1 cellular context compared by ENCODE assay signal in the genomic region with DNA sequence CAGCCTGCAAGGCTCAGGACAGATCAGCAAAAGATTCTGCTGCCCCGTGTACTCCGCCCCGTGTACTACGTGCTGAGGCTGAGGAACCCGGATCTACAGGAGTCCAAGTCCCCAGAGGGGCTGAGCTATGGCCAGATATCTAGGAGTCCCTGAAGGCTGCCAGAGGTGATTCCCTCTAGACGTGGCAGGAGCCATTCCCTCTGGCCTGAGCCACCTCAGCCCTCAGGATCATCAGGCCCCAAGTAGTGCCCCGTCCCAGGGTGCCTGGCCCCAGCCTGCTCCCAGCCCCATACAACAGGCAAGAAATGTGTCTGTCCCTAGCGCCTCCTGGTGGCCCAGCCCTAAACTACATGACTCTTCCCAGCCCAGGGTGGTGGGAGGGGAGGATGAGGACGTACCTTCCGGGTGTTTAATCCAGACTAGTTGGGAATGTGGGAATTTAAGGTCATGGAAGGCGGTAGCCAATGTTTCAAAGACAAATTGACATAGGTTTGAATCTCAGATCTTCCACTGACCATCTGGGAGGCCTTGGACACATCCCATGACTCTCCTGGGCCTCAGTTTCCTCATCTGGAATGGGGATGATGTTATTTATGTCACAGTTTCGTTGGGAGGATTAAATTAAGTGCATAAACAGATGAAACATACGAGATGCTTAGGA.
TF ChIP-seq lines count a peak whose summit lies in the region.

No MANE protein-coding gene starts in this region.

TF ChIP-seq in K562, 482 proteins besides CTCF, POLR2A, EP300 and RAD21 (continued from another document and continues in another):
- no peak for TF ChIP-seq SP2 (IDR thresholded peaks at IDR 0.05; ENCODE audit: extremely low read depth, low read depth, low read length, poor library complexity, severe bottlenecking)
- TF ChIP-seq ZNF76 (CRISPR knock-in tag; IDR thresholded peaks at IDR 0.05; ENCODE audit: borderline replicate concordance), result no peak
- TF ChIP-seq KDM1A (IDR thresholded peaks at IDR 0.05), result peak in 1 of 2 experiments; percentile 93; a peak in 2 of 4 replicates
- TF ChIP-seq ZNF717 (CRISPR knock-in tag; IDR thresholded peaks at IDR 0.05), result no peak
- no peak for TF ChIP-seq CBFB (CRISPR knock-in tag; IDR thresholded peaks at IDR 0.05)
- TF ChIP-seq XRCC5 (IDR thresholded peaks at IDR 0.05; ENCODE audit: low read depth, low read length), result peak; percentile 83; the same call in 1 of the 2 replicates
- TF ChIP-seq ZFX (CRISPR knock-in tag; IDR thresholded peaks at IDR 0.05), result peak; percentile 33; the same call in 1 of the 2 replicates
- no peak for TF ChIP-seq ZNF143 (CRISPR knock-in tag; IDR thresholded peaks at IDR 0.05)
- TF ChIP-seq, protein P1, sequence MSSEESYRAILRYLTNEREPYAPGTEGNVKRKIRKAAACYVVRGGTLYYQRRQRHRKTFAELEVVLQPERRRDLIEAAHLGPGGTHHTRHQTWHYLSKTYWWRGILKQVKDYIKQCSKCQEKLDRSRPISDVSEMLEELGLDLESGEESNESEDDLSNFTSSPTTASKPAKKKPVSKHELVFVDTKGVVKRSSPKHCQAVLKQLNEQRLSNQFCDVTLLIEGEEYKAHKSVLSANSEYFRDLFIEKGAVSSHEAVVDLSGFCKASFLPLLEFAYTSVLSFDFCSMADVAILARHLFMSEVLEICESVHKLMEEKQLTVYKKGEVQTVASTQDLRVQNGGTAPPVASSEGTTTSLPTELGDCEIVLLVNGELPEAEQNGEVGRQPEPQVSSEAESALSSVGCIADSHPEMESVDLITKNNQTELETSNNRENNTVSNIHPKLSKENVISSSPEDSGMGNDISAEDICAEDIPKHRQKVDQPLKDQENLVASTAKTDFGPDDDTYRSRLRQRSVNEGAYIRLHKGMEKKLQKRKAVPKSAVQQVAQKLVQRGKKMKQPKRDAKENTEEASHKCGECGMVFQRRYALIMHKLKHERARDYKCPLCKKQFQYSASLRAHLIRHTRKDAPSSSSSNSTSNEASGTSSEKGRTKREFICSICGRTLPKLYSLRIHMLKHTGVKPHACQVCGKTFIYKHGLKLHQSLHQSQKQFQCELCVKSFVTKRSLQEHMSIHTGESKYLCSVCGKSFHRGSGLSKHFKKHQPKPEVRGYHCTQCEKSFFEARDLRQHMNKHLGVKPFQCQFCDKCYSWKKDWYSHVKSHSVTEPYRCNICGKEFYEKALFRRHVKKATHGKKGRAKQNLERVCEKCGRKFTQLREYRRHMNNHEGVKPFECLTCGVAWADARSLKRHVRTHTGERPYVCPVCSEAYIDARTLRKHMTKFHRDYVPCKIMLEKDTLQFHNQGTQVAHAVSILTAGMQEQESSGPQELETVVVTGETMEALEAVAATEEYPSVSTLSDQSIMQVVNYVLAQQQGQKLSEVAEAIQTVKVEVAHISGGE (CRISPR knock-in tag; IDR thresholded peaks at IDR 0.05), result peak in 1 of 3 experiments; percentile 11; a peak in 1 of 6 replicates
- TF ChIP-seq, protein P2, sequence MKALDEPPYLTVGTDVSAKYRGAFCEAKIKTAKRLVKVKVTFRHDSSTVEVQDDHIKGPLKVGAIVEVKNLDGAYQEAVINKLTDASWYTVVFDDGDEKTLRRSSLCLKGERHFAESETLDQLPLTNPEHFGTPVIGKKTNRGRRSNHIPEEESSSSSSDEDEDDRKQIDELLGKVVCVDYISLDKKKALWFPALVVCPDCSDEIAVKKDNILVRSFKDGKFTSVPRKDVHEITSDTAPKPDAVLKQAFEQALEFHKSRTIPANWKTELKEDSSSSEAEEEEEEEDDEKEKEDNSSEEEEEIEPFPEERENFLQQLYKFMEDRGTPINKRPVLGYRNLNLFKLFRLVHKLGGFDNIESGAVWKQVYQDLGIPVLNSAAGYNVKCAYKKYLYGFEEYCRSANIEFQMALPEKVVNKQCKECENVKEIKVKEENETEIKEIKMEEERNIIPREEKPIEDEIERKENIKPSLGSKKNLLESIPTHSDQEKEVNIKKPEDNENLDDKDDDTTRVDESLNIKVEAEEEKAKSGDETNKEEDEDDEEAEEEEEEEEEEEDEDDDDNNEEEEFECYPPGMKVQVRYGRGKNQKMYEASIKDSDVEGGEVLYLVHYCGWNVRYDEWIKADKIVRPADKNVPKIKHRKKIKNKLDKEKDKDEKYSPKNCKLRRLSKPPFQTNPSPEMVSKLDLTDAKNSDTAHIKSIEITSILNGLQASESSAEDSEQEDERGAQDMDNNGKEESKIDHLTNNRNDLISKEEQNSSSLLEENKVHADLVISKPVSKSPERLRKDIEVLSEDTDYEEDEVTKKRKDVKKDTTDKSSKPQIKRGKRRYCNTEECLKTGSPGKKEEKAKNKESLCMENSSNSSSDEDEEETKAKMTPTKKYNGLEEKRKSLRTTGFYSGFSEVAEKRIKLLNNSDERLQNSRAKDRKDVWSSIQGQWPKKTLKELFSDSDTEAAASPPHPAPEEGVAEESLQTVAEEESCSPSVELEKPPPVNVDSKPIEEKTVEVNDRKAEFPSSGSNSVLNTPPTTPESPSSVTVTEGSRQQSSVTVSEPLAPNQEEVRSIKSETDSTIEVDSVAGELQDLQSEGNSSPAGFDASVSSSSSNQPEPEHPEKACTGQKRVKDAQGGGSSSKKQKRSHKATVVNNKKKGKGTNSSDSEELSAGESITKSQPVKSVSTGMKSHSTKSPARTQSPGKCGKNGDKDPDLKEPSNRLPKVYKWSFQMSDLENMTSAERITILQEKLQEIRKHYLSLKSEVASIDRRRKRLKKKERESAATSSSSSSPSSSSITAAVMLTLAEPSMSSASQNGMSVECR (CRISPR knock-in tag; IDR thresholded peaks at IDR 0.05), result no peak
- no peak for TF ChIP-seq NCOA2 (IDR thresholded peaks at IDR 0.05; ENCODE audit: partially characterized antibody in 2 of 2)
- TF ChIP-seq DIDO1 (tag; IDR thresholded peaks at IDR 0.05; ENCODE audit: low read depth), result 0 out of 2 replicates have a peak, but pooled peaks have one; percentile 11
- TF ChIP-seq STAG1 (CRISPR knock-in tag; IDR thresholded peaks at IDR 0.05; ENCODE audit: borderline replicate concordance), result peak; percentile 92
- TF ChIP-seq PYGO2 (tag; IDR thresholded peaks at IDR 0.05), result no peak
- peak; percentile 91 for TF ChIP-seq ARID2 (IDR thresholded peaks at IDR 0.05)
- TF ChIP-seq, protein P3, sequence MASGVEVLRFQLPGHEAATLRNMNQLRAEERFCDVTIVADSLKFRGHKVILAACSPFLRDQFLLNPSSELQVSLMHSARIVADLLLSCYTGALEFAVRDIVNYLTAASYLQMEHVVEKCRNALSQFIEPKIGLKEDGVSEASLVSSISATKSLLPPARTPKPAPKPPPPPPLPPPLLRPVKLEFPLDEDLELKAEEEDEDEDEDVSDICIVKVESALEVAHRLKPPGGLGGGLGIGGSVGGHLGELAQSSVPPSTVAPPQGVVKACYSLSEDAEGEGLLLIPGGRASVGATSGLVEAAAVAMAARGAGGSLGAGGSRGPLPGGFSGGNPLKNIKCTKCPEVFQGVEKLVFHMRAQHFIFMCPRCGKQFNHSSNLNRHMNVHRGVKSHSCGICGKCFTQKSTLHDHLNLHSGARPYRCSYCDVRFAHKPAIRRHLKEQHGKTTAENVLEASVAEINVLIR (CRISPR knock-in tag; IDR thresholded peaks at IDR 0.05), result no peak
- no peak for TF ChIP-seq ESRRB (CRISPR knock-in tag; IDR thresholded peaks at IDR 0.05; ENCODE audit: borderline replicate concordance)
- 0 out of 2 replicates have a peak, but pooled peaks have one; percentile 39 for TF ChIP-seq ZNF583 (CRISPR knock-in tag; IDR thresholded peaks at IDR 0.05)
- TF ChIP-seq ATF1 (CRISPR knock-in tag; IDR thresholded peaks at IDR 0.05), result no peak
- 0 out of 2 replicates have a peak, but pooled peaks have one; percentile 38 for TF ChIP-seq ATF1 (tag; IDR thresholded peaks at IDR 0.05)
- TF ChIP-seq SP1 (CRISPR knock-in tag; IDR thresholded peaks at IDR 0.05), result peak; percentile 77
- peak; percentile 53; the same call in 1 of the 2 replicates for TF ChIP-seq GABPB1 (CRISPR knock-in tag; IDR thresholded peaks at IDR 0.05)
- TF ChIP-seq, protein P4, sequence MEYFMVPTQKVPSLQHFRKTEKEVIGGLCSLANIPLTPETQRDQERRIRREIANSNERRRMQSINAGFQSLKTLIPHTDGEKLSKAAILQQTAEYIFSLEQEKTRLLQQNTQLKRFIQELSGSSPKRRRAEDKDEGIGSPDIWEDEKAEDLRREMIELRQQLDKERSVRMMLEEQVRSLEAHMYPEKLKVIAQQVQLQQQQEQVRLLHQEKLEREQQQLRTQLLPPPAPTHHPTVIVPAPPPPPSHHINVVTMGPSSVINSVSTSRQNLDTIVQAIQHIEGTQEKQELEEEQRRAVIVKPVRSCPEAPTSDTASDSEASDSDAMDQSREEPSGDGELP (CRISPR knock-in tag; IDR thresholded peaks at IDR 0.05; ENCODE audit: borderline replicate concordance), result peak; percentile 58
- no peak for TF ChIP-seq ZNF311 (CRISPR knock-in tag; IDR thresholded peaks at IDR 0.05)
- TF ChIP-seq ZNF445 (CRISPR knock-in tag; IDR thresholded peaks at IDR 0.05; ENCODE audit: low read depth), result no peak
- TF ChIP-seq CREB1 (IDR thresholded peaks at IDR 0.05), result no peak
- 0 out of 2 replicates have a peak, but pooled peaks have one; percentile 49 for TF ChIP-seq CREB1 (CRISPR knock-in tag; IDR thresholded peaks at IDR 0.05)
- no peak for TF ChIP-seq ZNF197 (CRISPR knock-in tag; IDR thresholded peaks at IDR 0.05; ENCODE audit: low read depth)
- TF ChIP-seq, protein P5, sequence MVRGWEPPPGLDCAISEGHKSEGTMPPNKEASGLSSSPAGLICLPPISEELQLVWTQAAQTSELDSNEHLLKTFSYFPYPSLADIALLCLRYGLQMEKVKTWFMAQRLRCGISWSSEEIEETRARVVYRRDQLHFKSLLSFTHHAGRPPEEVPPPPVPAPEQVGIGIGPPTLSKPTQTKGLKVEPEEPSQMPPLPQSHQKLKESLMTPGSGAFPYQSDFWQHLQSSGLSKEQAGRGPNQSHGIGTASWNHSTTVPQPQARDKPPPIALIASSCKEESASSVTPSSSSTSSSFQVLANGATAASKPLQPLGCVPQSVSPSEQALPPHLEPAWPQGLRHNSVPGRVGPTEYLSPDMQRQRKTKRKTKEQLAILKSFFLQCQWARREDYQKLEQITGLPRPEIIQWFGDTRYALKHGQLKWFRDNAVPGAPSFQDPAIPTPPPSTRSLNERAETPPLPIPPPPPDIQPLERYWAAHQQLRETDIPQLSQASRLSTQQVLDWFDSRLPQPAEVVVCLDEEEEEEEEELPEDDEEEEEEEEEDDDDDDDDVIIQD (CRISPR knock-in tag; IDR thresholded peaks at IDR 0.05), result 0 out of 2 replicates have a peak, but pooled peaks have one; percentile 29
- TF ChIP-seq, protein P6, sequence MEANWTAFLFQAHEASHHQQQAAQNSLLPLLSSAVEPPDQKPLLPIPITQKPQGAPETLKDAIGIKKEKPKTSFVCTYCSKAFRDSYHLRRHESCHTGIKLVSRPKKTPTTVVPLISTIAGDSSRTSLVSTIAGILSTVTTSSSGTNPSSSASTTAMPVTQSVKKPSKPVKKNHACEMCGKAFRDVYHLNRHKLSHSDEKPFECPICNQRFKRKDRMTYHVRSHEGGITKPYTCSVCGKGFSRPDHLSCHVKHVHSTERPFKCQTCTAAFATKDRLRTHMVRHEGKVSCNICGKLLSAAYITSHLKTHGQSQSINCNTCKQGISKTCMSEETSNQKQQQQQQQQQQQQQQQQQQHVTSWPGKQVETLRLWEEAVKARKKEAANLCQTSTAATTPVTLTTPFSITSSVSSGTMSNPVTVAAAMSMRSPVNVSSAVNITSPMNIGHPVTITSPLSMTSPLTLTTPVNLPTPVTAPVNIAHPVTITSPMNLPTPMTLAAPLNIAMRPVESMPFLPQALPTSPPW (CRISPR knock-in tag; IDR thresholded peaks at IDR 0.05), result peak; percentile 67; the same call in 1 of the 2 replicates
- TF ChIP-seq, protein P7, sequence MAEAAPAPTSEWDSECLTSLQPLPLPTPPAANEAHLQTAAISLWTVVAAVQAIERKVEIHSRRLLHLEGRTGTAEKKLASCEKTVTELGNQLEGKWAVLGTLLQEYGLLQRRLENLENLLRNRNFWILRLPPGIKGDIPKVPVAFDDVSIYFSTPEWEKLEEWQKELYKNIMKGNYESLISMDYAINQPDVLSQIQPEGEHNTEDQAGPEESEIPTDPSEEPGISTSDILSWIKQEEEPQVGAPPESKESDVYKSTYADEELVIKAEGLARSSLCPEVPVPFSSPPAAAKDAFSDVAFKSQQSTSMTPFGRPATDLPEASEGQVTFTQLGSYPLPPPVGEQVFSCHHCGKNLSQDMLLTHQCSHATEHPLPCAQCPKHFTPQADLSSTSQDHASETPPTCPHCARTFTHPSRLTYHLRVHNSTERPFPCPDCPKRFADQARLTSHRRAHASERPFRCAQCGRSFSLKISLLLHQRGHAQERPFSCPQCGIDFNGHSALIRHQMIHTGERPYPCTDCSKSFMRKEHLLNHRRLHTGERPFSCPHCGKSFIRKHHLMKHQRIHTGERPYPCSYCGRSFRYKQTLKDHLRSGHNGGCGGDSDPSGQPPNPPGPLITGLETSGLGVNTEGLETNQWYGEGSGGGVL (CRISPR knock-in tag; IDR thresholded peaks at IDR 0.05), result no peak
- TF ChIP-seq SIN3A (IDR thresholded peaks at IDR 0.05; ENCODE audit: borderline replicate concordance in 2 of 2, control insufficient read depth in 1 of 2, low read depth in 2 of 2, low read length in 2 of 2), result no peak
- no peak for TF ChIP-seq TAF1 (IDR thresholded peaks at IDR 0.05; ENCODE audit: control insufficient read depth, extremely low read depth, insufficient read depth, low read length, severe bottlenecking)
- no peak for TF ChIP-seq MCM7 (IDR thresholded peaks at IDR 0.05)
- no peak for TF ChIP-seq ZNF121 (CRISPR knock-in tag; conservative IDR thresholded peaks at IDR 0.05)
- peak in 1 of 2 experiments; percentile 26; a peak in 1 of 4 replicates for TF ChIP-seq RCOR1 (IDR thresholded peaks at IDR 0.05; ENCODE audit: borderline replicate concordance in 1 of 2, low read depth in 2 of 2, low read length in 2 of 2)
- TF ChIP-seq ZNF316 (IDR thresholded peaks at IDR 0.05), result no peak
- no peak for TF ChIP-seq MCM2 (IDR thresholded peaks at IDR 0.05; ENCODE audit: low read depth)
